In genomic region chr4:98581126-98581525, GRCh38 we compare ENCODE assay signal across 22 cellular contexts.
"Had no signal": no experiment of that assay in that cellular context is flagged by ENCODE, and none has a peak within 500 bp of the region (broad histone marks: within the 10 kb centered on the region; RNA-seq: fewer than 3 reads in every experiment).

No MANE protein-coding gene starts in this region.

- H3K4me3 Mint-ChIP-seq: activated CD4-positive, alpha-beta T cell treated with anti-CD3 and anti-CD28 coated beads for 36 hours; activated CD8-positive, alpha-beta T cell treated with anti-CD3 and anti-CD28 coated beads for 36 hours; activated naive CD4-positive, alpha-beta T cell treated with anti-CD3 and anti-CD28 coated beads, Interleukin-2, amount 10 ng/mL, durations not matched to agents 7 days and 5 days; activated naive CD8-positive, alpha-beta T cell treated with anti-CD3 and anti-CD28 coated beads for 36 hours; activated T-cell treated with anti-CD3 and anti-CD28 coated beads, Interleukin-2, amount 50 U/mL, for 72 hours; T-cell had no signal

- ATAC-seq: activated CD4-positive, alpha-beta T cell treated with anti-CD3 and anti-CD28 coated beads for 36 hours; activated CD8-positive, alpha-beta T cell treated with anti-CD3 and anti-CD28 coated beads for 36 hours; activated T-cell treated with anti-CD3 and anti-CD28 coated beads, Interleukin-2, amount 50 U/mL, for 72 hours; PC-3; T-cell had no signal

- H3K27me3 Mint-ChIP-seq: activated CD4-positive, alpha-beta T cell treated with anti-CD3 and anti-CD28 coated beads for 36 hours; activated CD8-positive, alpha-beta T cell treated with anti-CD3 and anti-CD28 coated beads for 36 hours; activated naive CD4-positive, alpha-beta T cell treated with anti-CD3 and anti-CD28 coated beads, Interleukin-2, amount 10 ng/mL, durations not matched to agents 7 days and 5 days; activated naive CD8-positive, alpha-beta T cell treated with anti-CD3 and anti-CD28 coated beads for 36 hours; T-cell had no signal

- DNase-seq: activated CD4-positive, alpha-beta T cell treated with anti-CD3 and anti-CD28 coated beads for 36 hours; activated CD8-positive, alpha-beta memory T cell treated with anti-CD3 and anti-CD28 coated beads, Interleukin-2, amount 50 U/mL, for 4 hours; activated CD8-positive, alpha-beta T cell treated with anti-CD3 and anti-CD28 coated beads for 36 hours; activated gamma-delta T cell treated with Interleukin-2 at 50 U/mL for 16 hours; activated naive CD4-positive, alpha-beta T cell treated with anti-CD3 and anti-CD28 coated beads, Interleukin-2, amount 10 ng/mL, durations not matched to agents 7 days and 5 days; activated naive CD8-positive, alpha-beta T cell treated with anti-CD3 and anti-CD28 coated beads for 36 hours; activated T-cell treated with anti-CD3 and anti-CD28 coated beads, Interleukin-2, amount 50 U/mL, for 72 hours; Karpas-422; NCI-H1048; NCI-H1930; NCI-H2171; NCI-H2227 treated with DMSO at 0.1 percent for 48 hours; NCI-H446 treated with DMSO at 0.1 percent for 48 hours; NCI-H524 treated with DMSO at 0.1 percent for 48 hours; PC-3; SIG-M5; T-cell; T-helper 2 cell; T1000 had no signal

- FAIRE-seq: RCC 7860, TTC549 had no signal

- H3K9me3 Mint-ChIP-seq: activated CD8-positive, alpha-beta T cell treated with anti-CD3 and anti-CD28 coated beads for 36 hours; activated naive CD4-positive, alpha-beta T cell treated with anti-CD3 and anti-CD28 coated beads, Interleukin-2, amount 10 ng/mL, durations not matched to agents 7 days and 5 days; activated naive CD8-positive, alpha-beta T cell treated with anti-CD3 and anti-CD28 coated beads for 36 hours; activated T-helper 2 cell treated with anti-CD3 and anti-CD28 coated beads, Interferon-gamma antibody, Interleukin-2, Interleukin-4, amounts not matched to agents 10 μg/mL and 5 μg/mL and 100 μg/mL, durations not matched to agents 14 hours and 24 hours and 36 hours; T-cell had no signal

- H3K27ac Mint-ChIP-seq: activated CD4-positive, alpha-beta T cell treated with anti-CD3 and anti-CD28 coated beads for 36 hours; activated CD8-positive, alpha-beta T cell treated with anti-CD3 and anti-CD28 coated beads for 36 hours; activated naive CD4-positive, alpha-beta T cell treated with anti-CD3 and anti-CD28 coated beads, Interleukin-2, amount 10 ng/mL, durations not matched to agents 7 days and 5 days; activated naive CD8-positive, alpha-beta T cell treated with anti-CD3 and anti-CD28 coated beads for 36 hours; activated T-cell treated with anti-CD3 and anti-CD28 coated beads, Interleukin-2, amount 50 U/mL, for 72 hours; activated T-helper 2 cell treated with anti-CD3 and anti-CD28 coated beads, Interferon-gamma antibody, Interleukin-2, Interleukin-4, amounts not matched to agents 10 μg/mL and 5 μg/mL and 100 μg/mL, durations not matched to agents 14 hours and 24 hours and 36 hours; T-cell had no signal
